In the genomic region with DNA sequence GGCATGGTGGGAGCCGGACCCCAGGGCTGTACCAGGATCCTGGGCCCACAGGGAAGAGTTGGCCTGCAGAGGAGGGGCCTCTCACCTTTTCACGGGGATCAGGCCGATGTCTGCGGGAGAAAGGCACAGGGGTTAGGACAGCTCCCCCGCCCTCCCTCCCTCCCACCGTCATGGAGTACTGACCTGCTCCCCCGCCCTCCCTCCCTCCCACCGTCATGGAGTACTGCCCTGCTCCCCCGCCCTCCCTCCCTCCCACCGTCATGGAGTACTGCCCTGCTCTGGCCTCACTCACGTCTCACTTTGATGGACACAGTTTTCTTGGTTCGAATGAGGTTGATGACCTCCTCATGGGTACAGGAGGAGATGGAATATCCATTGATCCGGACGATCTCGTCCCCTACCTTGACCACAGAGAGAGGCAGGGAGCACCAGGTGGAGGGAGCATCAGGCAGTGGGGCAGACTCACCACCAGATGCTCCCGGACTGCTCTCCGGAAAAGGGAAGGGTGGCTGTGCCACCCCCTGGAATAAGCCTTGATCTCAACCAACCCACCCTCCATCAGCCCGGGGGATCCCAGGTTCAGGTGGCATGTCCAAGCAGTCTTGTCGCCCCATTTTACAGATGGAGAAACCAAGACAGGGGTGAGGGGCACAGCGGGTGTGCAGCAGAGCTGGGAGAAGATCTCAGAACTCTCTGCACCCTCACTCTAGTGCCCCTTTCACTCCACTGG, we compare ENCODE assay signal across 18 cellular contexts. TPM values are rescaled to one million over a fixed set of nuclear protein-coding genes. Genes with fewer than 3 reads are reported as not detected.
DNase-seq lines count a peak whose midpoint lies in the region; ATAC-seq and TF ChIP-seq lines count a peak whose summit lies in the region.
"Had no signal": no experiment of that assay in that cellular context is flagged by ENCODE, and none has a peak within 500 bp of the region (broad histone marks: within the 10 kb centered on the region; RNA-seq: fewer than 3 reads in every experiment).

No MANE protein-coding gene starts in this region.

- H3K4me1 ChIP-seq in left ventricle myocardium inferior = peaks cover 14% of the 10 kb centered on the region
- no peaks in the 10 kb centered on the region for H3K4me1 ChIP-seq in tibial artery

- H3K4me3 ChIP-seq in left ventricle myocardium inferior = no peak overlapping the region
- H3K4me3 ChIP-seq in kidney epithelial cell (ENCODE audit: low read depth, low read length) = no peak overlapping the region
- no peak overlapping the region for H3K4me3 ChIP-seq in tibial artery
- H3K4me3 ChIP-seq: BLaER1 treated with 17β-estradiol and CSF1 and Interleukin-3, amounts not matched to agents 10 nM and 100 nM; GM12878; GM23248 had no signal

- H3K27ac ChIP-seq in left ventricle myocardium inferior (replicated peaks) (no peak overlapping the region), tibial artery (no peak overlapping the region)
- H3K27ac ChIP-seq: 22Rv1; BLaER1 treated with 17β-estradiol and CSF1 and Interleukin-3, amounts not matched to agents 10 nM and 100 nM; GM23248 had no signal

- H3K27me3 ChIP-seq in left ventricle myocardium inferior (ENCODE audit: low read depth) (peaks cover 7% of the 10 kb centered on the region), kidney epithelial cell (ENCODE audit: control insufficient read depth, insufficient read depth, low read length) (peaks cover 22% of the 10 kb centered on the region), tibial artery (peaks cover 0 to 26% of the 10 kb centered on the region in 2 donors)
- H3K27me3 ChIP-seq: BLaER1 treated with 17β-estradiol and CSF1 and Interleukin-3, amounts not matched to agents 10 nM and 100 nM had no signal

- DNase-seq in Right ventricle myocardium superior (peak; percentile 31), left ventricle myocardium inferior (no peak), kidney epithelial cell (ENCODE audit: low read depth) (peak; percentile 37), renal cortical epithelial cell (ENCODE audit: low read depth) (peak; percentile 40), NCI-H2171 treated with DMSO at 0.1 percent for 48 hours (lab: John Stamatoyannopoulos, UW) (no peak), NCI-H524 treated with DMSO at 0.1 percent for 48 hours (lab: John Stamatoyannopoulos, UW) (no peak), tibial artery (no peak)
- DNase-seq: Calu3; CD4-positive, CD25-positive, alpha-beta regulatory T cell; DMS 273 treated with DMSO at 0.1 percent for 48 hours; GM23248; H9 had no signal

- no peaks in the 10 kb centered on the region for H3K36me3 ChIP-seq in left ventricle myocardium inferior
- H3K36me3 ChIP-seq in kidney epithelial cell (ENCODE audit: control insufficient read depth, insufficient read depth, low read length) = no peaks in the 10 kb centered on the region
- no peaks in the 10 kb centered on the region for H3K36me3 ChIP-seq in tibial artery
- H3K36me3 ChIP-seq: BLaER1 treated with 17β-estradiol and CSF1 and Interleukin-3, amounts not matched to agents 10 nM and 100 nM had no signal

- no peak for ATAC-seq in Right ventricle myocardium superior (ENCODE audit: poor library complexity)

- no peak for TF ChIP-seq CTCF in left ventricle myocardium inferior (IDR thresholded peaks at IDR 0.05; ENCODE audit: borderline replicate concordance)
- no peak for TF ChIP-seq CTCF in kidney epithelial cell (IDR thresholded peaks at IDR 0.05; ENCODE audit: insufficient read depth, low read length, poor library complexity, severe bottlenecking)
- no peak for TF ChIP-seq CTCF in tibial artery (IDR thresholded peaks at IDR 0.05)

- H3K9me3 ChIP-seq in left ventricle myocardium inferior (replicated peaks) (no peaks in the 10 kb centered on the region), tibial artery (no peaks in the 10 kb centered on the region)
- H3K9me3 ChIP-seq: BLaER1 treated with 17β-estradiol and CSF1 and Interleukin-3, amounts not matched to agents 10 nM and 100 nM had no signal

- intact Hi-C loops in Right ventricle myocardium superior (cut with DNase I) = no loop called here
- intact Hi-C loops in left ventricle myocardium inferior (cut with micrococcal nuclease) = no loop called here
- intact Hi-C loops in tibial artery (cut with DNase I; ENCODE audit: low total_unique reads) = no loop called here

RNA-seq across cellular contexts. Expression of gene USH1C, which starts 17.1 kb away (rescaled TPM):
- total RNA-seq in Right ventricle myocardium superior (0.78 TPM), left ventricle myocardium inferior (not detected), kidney epithelial cell (0.75 and 1.8 TPM in 2 replicates), renal cortical epithelial cell (3.2 and 5.9 TPM in 2 replicates)
- total RNA-seq: A673; CD4-positive, CD25-positive, alpha-beta regulatory T cell; Daoy; G401; GM12878; GM23248 had no signal

RNA-seq across cellular contexts. Expression of gene OTOG, which starts 20.0 kb away (rescaled TPM):
- not detected for total RNA-seq in Right ventricle myocardium superior
- not detected for total RNA-seq in left ventricle myocardium inferior
- total RNA-seq in kidney epithelial cell = not detected in 2 replicates
- not detected in 2 replicates for total RNA-seq in renal cortical epithelial cell
- total RNA-seq: A673; Calu3; CD4-positive, CD25-positive, alpha-beta regulatory T cell; Daoy; G401; GM12878; GM23248 had no signal

RNA-seq across cellular contexts. Expression of gene ABCC8, which starts 50.5 kb away (rescaled TPM):
- total RNA-seq in Right ventricle myocardium superior (0.91 TPM), left ventricle myocardium inferior (1.1 TPM), kidney epithelial cell (not detected in 2 replicates), renal cortical epithelial cell (not detected in 2 replicates)
- total RNA-seq: A673; CD4-positive, CD25-positive, alpha-beta regulatory T cell; Daoy; GM12878; GM23248 had no signal

Comparison
In these comparisons a context has a peak if more than half of its experiments do, and no peak if none do; other contexts are left out.
1. DNase-seq: peak in Right ventricle myocardium superior (single experiment), kidney epithelial cell (single experiment) and renal cortical epithelial cell (single experiment); none in left ventricle myocardium inferior (single experiment), NCI-H2171 treated with DMSO at 0.1 percent for 48 hours (single experiment), NCI-H524 treated with DMSO at 0.1 percent for 48 hours (single experiment) and tibial artery (0 of 2).